Comparison of ENCODE assay signal across 14 cellular contexts in genomic region chr9:132168347-132168746, GRCh38. TPM values are rescaled to one million over a fixed set of nuclear protein-coding genes. Genes with fewer than 3 reads are reported as not detected.
DNase-seq lines count a peak whose midpoint lies in the region; ATAC-seq and TF ChIP-seq lines count a peak whose summit lies in the region.
"Had no signal": no experiment of that assay in that cellular context is flagged by ENCODE, and none has a peak within 500 bp of the region (broad histone marks: within the 10 kb centered on the region; RNA-seq: fewer than 3 reads in every experiment).

No MANE protein-coding gene starts in this region.

- peak overlapping the region; percentile 9; the same call in 1 of the 2 replicates for H3K4me3 ChIP-seq in BE2C (ENCODE audit: low read depth, low read length)
- H3K4me3 ChIP-seq in body of pancreas, result no peak overlapping the region
- H3K4me3 ChIP-seq: lung had no signal

- H3K4me1 ChIP-seq in BE2C (peaks cover 16% of the 10 kb centered on the region), body of pancreas (peaks cover 36% of the 10 kb centered on the region)

- peaks cover 34% of the 10 kb centered on the region for H3K27me3 ChIP-seq in BE2C
- H3K27me3 ChIP-seq in body of pancreas, result peaks cover 0 to 11% of the 10 kb centered on the region in 2 donors

- no peaks in the 10 kb centered on the region for H3K9me3 ChIP-seq in BE2C
- no peaks in the 10 kb centered on the region for H3K9me3 ChIP-seq in body of pancreas

- TF ChIP-seq POLR2A in body of pancreas (IDR thresholded peaks at IDR 0.05), result no peak

- 35 to 50% methylated on average over 8 of the region's 8 CpGs for WGBS in body of pancreas, 2 donors

- no peak overlapping the region for H3K27ac ChIP-seq in body of pancreas

- no peak overlapping the region for H3K27ac Mint-ChIP-seq in nephron progenitor cell

- H3K36me3 Mint-ChIP-seq in nephron progenitor cell (ENCODE audit: low read depth), result no peaks in the 10 kb centered on the region

- peaks cover 27% of the 10 kb centered on the region for H3K4me1 Mint-ChIP-seq in nephron progenitor cell

- H3K9me3 Mint-ChIP-seq in nephron progenitor cell, result no peaks in the 10 kb centered on the region
- H3K9me3 Mint-ChIP-seq: neural crest cell had no signal

- intact Hi-C loops in body of pancreas (cut with DNase I), result no loop called here

- DNase-seq in BE2C, result peak; percentile 91
- peak; percentile 73 for DNase-seq in NCI-H2029 (lab: John Stamatoyannopoulos, UW)
- DNase-seq in body of pancreas, result peak in 3 of 4 donors; percentile 46 to 70 (median 65)
- DNase-seq in kidney tubule cell (ENCODE audit: low spot score), result peak; percentile 52
- no peak for DNase-seq in KG1 (lab: John Stamatoyannopoulos, UW)
- no peak for DNase-seq in mucosa of gallbladder (ENCODE audit: low spot score)
- no peak for DNase-seq in nephron progenitor cell
- DNase-seq: activated gamma-delta T cell; effector CD8-positive, alpha-beta T cell; stimulated activated CD4-positive, alpha-beta T cell treated with anti-CD3 and anti-CD28 coated beads, Interleukin-4, amount 100 ng/mL, for 24 hours; trophoblast cell had no signal

- H3K36me3 ChIP-seq in BE2C (no peaks in the 10 kb centered on the region), body of pancreas (replicated peaks in 1 of 2; ENCODE audit: insufficient read depth in 1 of 2, low read depth in 2 of 2) (no peaks in the 10 kb centered on the region)

- TF ChIP-seq CTCF in BE2C (IDR thresholded peaks at IDR 0.05; ENCODE audit: low read depth, low read length) (no peak), body of pancreas (IDR thresholded peaks at IDR 0.05) (no peak), nephron progenitor cell (IDR thresholded peaks at IDR 0.05) (no peak)

- no peak for ATAC-seq in body of pancreas
- no peak for ATAC-seq in HG02938 (IDR thresholded peaks at IDR 0.05; ENCODE audit: unreplicated experiment)

- H3K27me3 Mint-ChIP-seq in nephron progenitor cell (ENCODE audit: low read depth, poor library complexity), result peaks cover 88% of the 10 kb centered on the region

- no peak overlapping the region for H3K4me3 Mint-ChIP-seq in nephron progenitor cell
- H3K4me3 Mint-ChIP-seq: neural crest cell had no signal

RNA-seq across cellular contexts. Expression of gene NTNG2, which starts 6.5 kb away (rescaled TPM):
- 1.3 TPM for polyA plus RNA-seq in BE2C (2012; ENCODE audit: insufficient read depth, insufficient read length, low read depth)
- total RNA-seq in body of pancreas, result 1 to 10 TPM in 1 of 2 donors, under 1 TPM in 1; 0.26 to 2.0 TPM
- total RNA-seq in mucosa of gallbladder, result 3.5 TPM

Comparison
In these comparisons a context has a peak if more than half of its experiments do, and no peak if none do; other contexts are left out.
1. DNase-seq: peak in BE2C (single experiment), NCI-H2029 (single experiment), body of pancreas (3 of 4) and kidney tubule cell (single experiment); none in KG1 (single experiment), mucosa of gallbladder (single experiment) and nephron progenitor cell (single experiment).